In the genomic region with DNA sequence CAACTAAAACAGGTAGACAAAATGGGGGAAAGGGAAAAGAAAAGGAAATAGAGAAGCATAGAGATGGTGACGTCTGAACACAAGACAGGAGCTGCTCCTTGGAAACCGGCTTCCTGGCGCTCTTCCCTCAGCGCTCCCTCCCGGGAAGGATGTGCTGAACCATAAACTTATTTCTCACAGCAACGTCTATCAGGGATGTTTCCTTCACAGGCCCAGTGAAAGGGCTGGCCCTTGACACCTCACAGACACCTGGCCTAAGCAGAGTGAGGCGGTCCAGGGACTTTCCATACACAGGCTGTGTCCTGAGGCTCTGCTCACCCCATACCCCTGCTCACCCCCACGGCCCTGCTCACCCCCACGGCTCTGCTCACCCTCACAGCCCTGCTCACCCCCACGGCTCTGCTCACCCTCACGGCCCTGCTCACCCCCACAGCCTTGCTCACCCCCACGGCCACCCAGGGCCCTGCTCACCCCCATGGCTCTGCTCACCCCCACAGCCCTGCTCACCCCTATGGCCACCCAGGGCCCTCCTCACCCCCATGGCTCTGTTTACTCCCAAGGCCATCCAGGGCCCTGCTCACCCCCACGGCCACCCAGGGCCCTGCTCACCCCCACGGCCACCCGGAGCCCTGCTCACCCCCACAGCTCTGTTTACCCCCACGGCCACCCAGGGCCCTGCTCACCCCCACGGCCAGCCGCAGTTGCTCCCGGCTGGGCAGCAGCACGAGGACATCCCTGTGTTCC, we compare ENCODE assay signal across 19 cellular contexts. TPM values are rescaled to one million over a fixed set of nuclear protein-coding genes. Genes with fewer than 3 reads are reported as not detected.
"Had no signal": no experiment of that assay in that cellular context is flagged by ENCODE, and none has a peak within 500 bp of the region (broad histone marks: within the 10 kb centered on the region; RNA-seq: fewer than 3 reads in every experiment).

No MANE protein-coding gene starts in this region.

- H3K9me3 ChIP-seq: adrenal gland, left lung, right atrium auricular region, spleen, suprapubic skin had no signal

- H3K36me3 ChIP-seq: adrenal gland, left lung, right atrium auricular region, spleen, suprapubic skin had no signal

- ATAC-seq: esophagus mucosa; left lung; stimulated activated naive B cell treated with anti-CD40 and anti-IgM and Interleukin-4, amounts not matched to agents 10 μg/mL and 1 μg/mL and 100 μg/mL, for 72 hours had no signal

- H3K27ac ChIP-seq: adrenal gland, left lung, parathyroid adenoma, right atrium auricular region, suprapubic skin had no signal

- H2AFZ ChIP-seq: parathyroid adenoma had no signal

- H3K27me3 ChIP-seq: adrenal gland, left lung, right atrium auricular region, spleen had no signal

- H3K4me3 ChIP-seq: adrenal gland, left lung, right atrium auricular region, spleen, suprapubic skin had no signal

- DNase-seq: activated CD4-positive, alpha-beta T cell treated with anti-CD3 and anti-CD28 coated beads, Interleukin-2, amount 50 U/mL, for 1 hour; activated naive CD4-positive, alpha-beta T cell treated with anti-CD3 and anti-CD28 coated beads, Interleukin-2, amount 50 U/mL, for 16 hours; adrenal gland; central memory CD4-positive, alpha-beta T cell; glutamatergic neuron; immature natural killer cell; left lung; mesendoderm; spleen; stimulated activated CD4-positive, alpha-beta T cell treated with anti-CD3 and anti-CD28 coated beads, Interleukin-2, amount 100 ng/mL, for 24 hours; stimulated activated naive B cell treated with anti-CD40 and anti-IgM and Interleukin-4, amounts not matched to agents 10 μg/mL and 1 μg/mL and 100 μg/mL, for 72 hours had no signal

- FAIRE-seq: endometrium had no signal

- H3K4me1 ChIP-seq: adrenal gland, left lung, parathyroid adenoma, right atrium auricular region, suprapubic skin had no signal

- H3K9ac ChIP-seq: parathyroid adenoma had no signal

RNA-seq across cellular contexts. Expression of gene FRMD1, which starts 0.6 kb away (rescaled TPM):
- total RNA-seq: activated T-helper 2 cell treated with anti-CD3 and anti-CD28 coated beads, Interferon-gamma antibody, Interleukin-2, Interleukin-4, amounts not matched to agents 10 μg/mL and 5 μg/mL and 100 μg/mL, durations not matched to agents 14 hours and 24 hours and 36 hours; esophagus mucosa; fibroblast of villous mesenchyme; left lung; T-helper 2 cell treated with Interferon-gamma antibody and Interleukin-4, amounts not matched to agents 100 ng/mL and 5 ng/mL, for 36 hours had no signal
- polyA plus RNA-seq: immature natural killer cell had no signal
